ENCODE assay signal across 8 cellular contexts in genomic region chr1:226680653-226681052, GRCh38. TPM values are rescaled to one million over a fixed set of nuclear protein-coding genes. Genes with fewer than 3 reads are reported as not detected.
A peak's percentile ranks its signal among the peaks of the same experiment; 100 is the strongest.
DNase-seq lines count a peak whose midpoint lies in the region; FAIRE-seq and TF ChIP-seq lines count a peak whose summit lies in the region.

No MANE protein-coding gene starts in this region.

- 27 to 33% methylated on average over 5 of the region's 5 CpGs for WGBS in ectodermal cell, 2 experiments
- no CpG with 5 or more reads among the region's 5 CpGs for WGBS in neuronal stem cell (ENCODE audit: extremely low coverage in 2 of 2, insufficient read length in 2 of 2, insufficient replicate concordance in 1 of 2), 2 donors

- CTCF ChIA-PET in AG04450 (lab: Charles Lee): interaction anchor here (1.4 kb wide), 1 partner anchor 59 kb away, joined by 3 read pairs; the partner anchor contains the start of gene ITPKB

- H3K18ac ChIP-seq in neuronal stem cell (ENCODE audit: low read length): peak overlapping the region; percentile 3

- H3K27me3 ChIP-seq in AG04450 (ENCODE audit: control insufficient read depth, insufficient read depth, low read length) (peaks cover 5% of the 10 kb centered on the region), KMS-11 (ENCODE audit: insufficient read depth, low read depth) (no peaks in the 10 kb centered on the region), ectodermal cell (ENCODE audit: control insufficient read depth, insufficient read depth, low read length, poor library complexity, severe bottlenecking) (no peaks in the 10 kb centered on the region), neuronal stem cell (ENCODE audit: control insufficient read depth in 3 of 3, insufficient read depth in 3 of 3, low read depth in 1 of 3, low read length in 3 of 3) (no peaks in the 10 kb centered on the region)

- no peak overlapping the region for H2AK5ac ChIP-seq in neuronal stem cell (ENCODE audit: low read depth, low read length)

- no peak for FAIRE-seq in GM12892 (lab: Jason Lieb, UNC)

- H4K8ac ChIP-seq in neuronal stem cell (ENCODE audit: low read depth, low read length): no peak overlapping the region

- peaks cover 11% of the 10 kb centered on the region for H3K79me2 ChIP-seq in KMS-11 (ENCODE audit: insufficient read depth, low read depth)

- H4K20me1 ChIP-seq in KMS-11 (ENCODE audit: insufficient read depth): no peaks in the 10 kb centered on the region

- H3K4ac ChIP-seq in neuronal stem cell (ENCODE audit: low read length): no peak overlapping the region

- H3K23ac ChIP-seq in neuronal stem cell (ENCODE audit: low read depth, low read length, poor library complexity): no peak overlapping the region

- H3K4me1 ChIP-seq in KMS-11 (ENCODE audit: low read depth, poor library complexity, severe bottlenecking) (peaks cover 52% of the 10 kb centered on the region), ectodermal cell (ENCODE audit: control insufficient read depth, insufficient read depth, low read length) (peaks cover 60% of the 10 kb centered on the region), neuronal stem cell (ENCODE audit: control insufficient read depth in 2 of 2, insufficient read depth in 1 of 2, low read depth in 1 of 2, low read length in 2 of 2) (peaks cover 18 to 43% of the 10 kb centered on the region in 2 donors)

- POLR2A ChIA-PET in AG04450 (lab: Yijun Ruan, JAX): interaction anchor here (0.6 to 1.3 kb wide), 4 partner anchors 11 to 134 kb away, joined by 3 to 6 read pairs (median 3); no protein-coding TSS in a partner anchor

- DNase-seq in AG04450 (ENCODE audit: low read depth, low spot score) (no peak), neuronal stem cell (ENCODE audit: low spot score) (no peak), GM12892 (ENCODE audit: insufficient read length) (no peak), NCI-H82 treated with DMSO at 0.1 percent for 48 hours (lab: John Stamatoyannopoulos, UW; ENCODE audit: unreplicated experiment) (no peak)
- DNase-seq in stimulated activated naive CD4-positive, alpha-beta T cell (lab: John Stamatoyannopoulos, UW): no peak
- DNase-seq in activated CD4-positive, CD25-positive, alpha-beta regulatory T cell (lab: John Stamatoyannopoulos, UW): no peak

- TF ChIP-seq CTCF in AG04450 (IDR thresholded peaks at IDR 0.05; ENCODE audit: low read depth, low read length) (no peak), KMS-11 (conservative IDR thresholded peaks at IDR 0.05; ENCODE audit: low read depth, low read length) (no peak)

- H3K4me3 ChIP-seq in AG04450 (ENCODE audit: low read depth, low read length): no peak overlapping the region; the same call in 1 of the 2 replicates
- no peak overlapping the region for H3K4me3 ChIP-seq in KMS-11 (IDR thresholded peaks at IDR 0.05; ENCODE audit: insufficient read depth, low read depth, low read length)
- no peak overlapping the region for H3K4me3 ChIP-seq in ectodermal cell (ENCODE audit: insufficient read depth, low read depth, low read length)
- no peak overlapping the region for H3K4me3 ChIP-seq in neuronal stem cell (ENCODE audit: low read length in 2 of 2)

- TF ChIP-seq POLR2A in GM12892 (IDR thresholded peaks at IDR 0.05; ENCODE audit: low read depth, low read length): no peak

- no peak overlapping the region for H2BK5ac ChIP-seq in neuronal stem cell (ENCODE audit: low read length)

- H4K91ac ChIP-seq in neuronal stem cell (ENCODE audit: low read depth, low read length, poor library complexity): no peak overlapping the region

- H2BK15ac ChIP-seq in neuronal stem cell (ENCODE audit: low read length): peak overlapping the region; percentile 1

- H3K4me2 ChIP-seq in KMS-11 (peak overlapping the region; percentile 38; the same call in 1 of the 2 replicates), neuronal stem cell (ENCODE audit: insufficient read depth, low read length, poor library complexity, severe bottlenecking) (peak overlapping the region; percentile 21)

- no peaks in the 10 kb centered on the region for H3K36me3 ChIP-seq in KMS-11 (ENCODE audit: insufficient read depth)
- no peaks in the 10 kb centered on the region for H3K36me3 ChIP-seq in ectodermal cell (ENCODE audit: control insufficient read depth, insufficient read depth, low read length)
- no peaks in the 10 kb centered on the region for H3K36me3 ChIP-seq in neuronal stem cell (replicated peaks in 1 of 2; ENCODE audit: control insufficient read depth in 2 of 2, insufficient read depth in 2 of 2, low read length in 2 of 2)

- H2AFZ ChIP-seq in KMS-11 (ENCODE audit: low read depth) (no peak overlapping the region), neuronal stem cell (ENCODE audit: low read length) (peak overlapping the region; percentile 80)

- no peak overlapping the region for H2BK120ac ChIP-seq in neuronal stem cell (ENCODE audit: low read depth, low read length)

- no peak overlapping the region for H3K14ac ChIP-seq in neuronal stem cell (ENCODE audit: low read length)

- H2BK12ac ChIP-seq in neuronal stem cell (ENCODE audit: low read length): no peak overlapping the region

- H3K9me3 ChIP-seq in AG04450 (ENCODE audit: control insufficient read depth, insufficient read depth, low read length) (no peaks in the 10 kb centered on the region), ectodermal cell (ENCODE audit: control insufficient read depth, low read length) (no peaks in the 10 kb centered on the region), neuronal stem cell (replicated peaks in 1 of 2; ENCODE audit: control insufficient read depth in 2 of 2, insufficient read depth in 1 of 2, low read depth in 1 of 2, low read length in 2 of 2) (no peaks in the 10 kb centered on the region)

- H3K27ac ChIP-seq in AG04450 (ENCODE audit: low read depth, low read length) (peak overlapping the region; percentile 11), KMS-11 (no peak overlapping the region), ectodermal cell (ENCODE audit: insufficient read depth, low read depth, low read length, poor library complexity, severe bottlenecking) (peak overlapping the region; percentile 53), neuronal stem cell (replicated peaks; ENCODE audit: low read length) (peak overlapping the region; percentile 60)

- peaks cover 2% of the 10 kb centered on the region for H3K79me1 ChIP-seq in neuronal stem cell (ENCODE audit: low read depth, low read length)

- H3K9ac ChIP-seq in KMS-11: no peak overlapping the region
- H3K9ac ChIP-seq in neuronal stem cell (ENCODE audit: low read depth, low read length, poor library complexity): no peak overlapping the region

RNA-seq across cellular contexts. Expression of gene ITPKB, which starts 58.4 kb away (rescaled TPM):
- polyA plus RNA-seq in AG04450 (2011; rRNA removed): 2.8 and 3.0 TPM in 2 replicates
- 7.9 and 9.4 TPM in 2 replicates for polyA minus RNA-seq in AG04450 (2011; rRNA and poly(A)+ RNA removed)
- 17.1 TPM for polyA plus RNA-seq in ectodermal cell (2013, experiment 1 of 4)
- polyA plus RNA-seq in ectodermal cell (2013, experiment 2 of 4): 18.1 TPM
- polyA plus RNA-seq in ectodermal cell (2013, experiment 3 of 4): 11.2 TPM
- polyA plus RNA-seq in ectodermal cell (2013, experiment 4 of 4): 12.5 TPM
- polyA plus RNA-seq in neuronal stem cell (2013, experiment 1 of 2): 6.8 TPM
- polyA plus RNA-seq in neuronal stem cell (2013, experiment 2 of 2): 7.0 TPM
- polyA plus RNA-seq in GM12892 (2012; ENCODE audit: missing spikeins): 8.6 TPM
